ENCODE assay signal across 15 cellular contexts in genomic region chr7:135974667-135975066, GRCh38. TPM values are rescaled to one million over a fixed set of nuclear protein-coding genes. Genes with fewer than 3 reads are reported as not detected.
DNase-seq lines count a peak whose midpoint lies in the region; ATAC-seq, FAIRE-seq and TF ChIP-seq lines count a peak whose summit lies in the region.
"Had no signal": no experiment of that assay in that cellular context is flagged by ENCODE, and none has a peak within 500 bp of the region (broad histone marks: within the 10 kb centered on the region; RNA-seq: fewer than 3 reads in every experiment).

No MANE protein-coding gene starts in this region.

- peaks cover 56% of the 10 kb centered on the region for H3K36me3 Mint-ChIP-seq in CD4-positive, alpha-beta T cell (ENCODE audit: low read depth)
- H3K36me3 Mint-ChIP-seq in activated CD8-positive, alpha-beta T cell treated with anti-CD3 and anti-CD28 coated beads, Interleukin-2, amount 10 ng/mL, durations not matched to agents 7 days and 5 days (ENCODE audit: low read depth): peaks cover 38% of the 10 kb centered on the region
- H3K36me3 Mint-ChIP-seq in naive thymus-derived CD8-positive, alpha-beta T cell: peaks cover 4 to 30% (median 8%) of the 10 kb centered on the region in 3 donors

- H3K27ac ChIP-seq in CD4-positive, alpha-beta T cell (ENCODE audit: low read depth, low read length): no peak overlapping the region
- H3K27ac ChIP-seq: prostate gland, tibial artery had no signal

- peak overlapping the region; percentile 92 for H3K27ac Mint-ChIP-seq in CD4-positive, alpha-beta T cell
- no peak overlapping the region for H3K27ac Mint-ChIP-seq in activated CD8-positive, alpha-beta T cell treated with anti-CD3 and anti-CD28 coated beads, Interleukin-2, amount 10 ng/mL, durations not matched to agents 7 days and 5 days
- peak overlapping the region in 5 of 10 donors; percentile 0 to 69 (median 29) for H3K27ac Mint-ChIP-seq in naive thymus-derived CD8-positive, alpha-beta T cell

- H3K27me3 ChIP-seq in CD4-positive, alpha-beta T cell (ENCODE audit: control insufficient read depth, insufficient read depth, low read length): no peaks in the 10 kb centered on the region
- H3K27me3 ChIP-seq: left lung, tibial artery had no signal

- no peak for DNase-seq in CD4-positive, alpha-beta T cell
- DNase-seq in GM19239 (ENCODE audit: insufficient read length, low spot score) (no peak), H4 (ENCODE audit: low spot score) (no peak), foreskin fibroblast (no peak)
- DNase-seq in activated CD8-positive, alpha-beta T cell treated with anti-CD3 and anti-CD28 coated beads, Interleukin-2, amount 10 ng/mL, durations not matched to agents 7 days and 5 days: no peak
- DNase-seq in naive thymus-derived CD8-positive, alpha-beta T cell: no peak
- DNase-seq: activated effector memory CD4-positive, alpha-beta T cell treated with Interleukin-2 at 50 U/mL for 16 hours; dermis blood vessel endothelial cell; DMS 273 treated with DMSO at 0.1 percent for 48 hours; left lung; NCI-H2081; OCI-M1; tibial artery had no signal

- no peaks in the 10 kb centered on the region for H3K9me3 ChIP-seq in CD4-positive, alpha-beta T cell (ENCODE audit: control insufficient read depth, low read length)
- H3K9me3 ChIP-seq: left lung, prostate gland, tibial artery had no signal

- CTCF ChIA-PET in CD4-positive, alpha-beta T cell (lab: Charles Lee): no interaction called here
- CTCF ChIA-PET in activated CD8-positive, alpha-beta T cell treated with anti-CD3 and anti-CD28 coated beads, Interleukin-2, amount 10 ng/mL, durations not matched to agents 7 days and 5 days (lab: Charles Lee): interaction anchor here (1.2 kb wide), 1 partner anchor 9 kb away, joined by 3 read pairs; no protein-coding TSS in a partner anchor

- peak overlapping the region; percentile 80 for H3K4me3 Mint-ChIP-seq in CD4-positive, alpha-beta T cell
- peak overlapping the region; percentile 29 for H3K4me3 Mint-ChIP-seq in activated CD8-positive, alpha-beta T cell treated with anti-CD3 and anti-CD28 coated beads, Interleukin-2, amount 10 ng/mL, durations not matched to agents 7 days and 5 days
- peak overlapping the region in 9 of 10 donors; percentile 41 to 97 (median 72) for H3K4me3 Mint-ChIP-seq in naive thymus-derived CD8-positive, alpha-beta T cell

- peak; percentile 35 for FAIRE-seq in GM19239 (lab: Jason Lieb, UNC)

- ATAC-seq in CD4-positive, alpha-beta T cell (ENCODE audit: poor library complexity): no peak
- ATAC-seq in activated CD8-positive, alpha-beta T cell treated with anti-CD3 and anti-CD28 coated beads, Interleukin-2, amount 10 ng/mL, durations not matched to agents 7 days and 5 days: no peak
- no peak for ATAC-seq in naive thymus-derived CD8-positive, alpha-beta T cell
- ATAC-seq in HG03196 (IDR thresholded peaks at IDR 0.05; ENCODE audit: unreplicated experiment): no peak
- ATAC-seq: left lung had no signal

- H3K4me3 ChIP-seq in foreskin fibroblast (ENCODE audit: low read depth in 1 of 2, low read length in 2 of 2): no peak overlapping the region
- H3K4me3 ChIP-seq: prostate gland had no signal

- H3K9me3 Mint-ChIP-seq in CD4-positive, alpha-beta T cell: no peaks in the 10 kb centered on the region
- H3K9me3 Mint-ChIP-seq in activated CD8-positive, alpha-beta T cell treated with anti-CD3 and anti-CD28 coated beads, Interleukin-2, amount 10 ng/mL, durations not matched to agents 7 days and 5 days (ENCODE audit: insufficient read depth): no peaks in the 10 kb centered on the region
- no peaks in the 10 kb centered on the region for H3K9me3 Mint-ChIP-seq in naive thymus-derived CD8-positive, alpha-beta T cell

- POLR2A ChIA-PET in CD4-positive, alpha-beta T cell (lab: Charles Lee): no interaction called here
- POLR2A ChIA-PET in activated CD8-positive, alpha-beta T cell treated with anti-CD3 and anti-CD28 coated beads, Interleukin-2, amount 10 ng/mL, durations not matched to agents 7 days and 5 days (lab: Charles Lee): no interaction called here
- POLR2A ChIA-PET in naive thymus-derived CD8-positive, alpha-beta T cell (lab: Charles Lee): no interaction called here

- H3K4me1 Mint-ChIP-seq in CD4-positive, alpha-beta T cell (ENCODE audit: low read depth): peaks cover 80% of the 10 kb centered on the region
- peaks cover 64% of the 10 kb centered on the region for H3K4me1 Mint-ChIP-seq in activated CD8-positive, alpha-beta T cell treated with anti-CD3 and anti-CD28 coated beads, Interleukin-2, amount 10 ng/mL, durations not matched to agents 7 days and 5 days (ENCODE audit: low read depth)
- peaks cover 22 to 82% (median 70%) of the 10 kb centered on the region in 4 donors for H3K4me1 Mint-ChIP-seq in naive thymus-derived CD8-positive, alpha-beta T cell

- no peaks in the 10 kb centered on the region for H3K27me3 Mint-ChIP-seq in CD4-positive, alpha-beta T cell
- H3K27me3 Mint-ChIP-seq in activated CD8-positive, alpha-beta T cell treated with anti-CD3 and anti-CD28 coated beads, Interleukin-2, amount 10 ng/mL, durations not matched to agents 7 days and 5 days (ENCODE audit: low read depth): no peaks in the 10 kb centered on the region
- H3K27me3 Mint-ChIP-seq in naive thymus-derived CD8-positive, alpha-beta T cell: peaks cover 0 to 1% (median 0%) of the 10 kb centered on the region in 5 donors

- no peak for TF ChIP-seq CTCF in CD4-positive, alpha-beta T cell (IDR thresholded peaks at IDR 0.05)
- no peak for TF ChIP-seq CTCF in foreskin fibroblast (IDR thresholded peaks at IDR 0.05; ENCODE audit: low read depth, low read length)

- intact Hi-C loops in CD4-positive, alpha-beta T cell (cut with DNase I, micrococcal nuclease): loop anchor here in 1 of 2 experiments (5.0 kb wide), 3 partner anchors 462 to 1847 kb away; partner anchors contain the start of genes CNOT4, LRGUK and WDR91

RNA-seq across cellular contexts. Expression of gene MTPN, which starts 2.5 kb away (rescaled TPM):
- 10 to 100 TPM; 88.4 to 94.0 TPM for total RNA-seq in CD4-positive, alpha-beta T cell
- total RNA-seq in activated CD8-positive, alpha-beta T cell treated with anti-CD3 and anti-CD28 coated beads, Interleukin-2, amount 10 ng/mL, durations not matched to agents 7 days and 5 days: 100 to 1,000 TPM; 138 to 142 TPM
- 10 to 100 TPM; 71.4 to 74.1 TPM for total RNA-seq in naive thymus-derived CD8-positive, alpha-beta T cell
- polyA plus RNA-seq in naive thymus-derived CD8-positive, alpha-beta T cell: 100 to 1,000 TPM in 1 of 3 donors, 10 to 100 TPM in 2; 60.5 to 100 (median 86.2) TPM
- total RNA-seq in H4 (2014; rRNA removed; shearing (Covaris generic)): 141 and 205 TPM in 2 replicates

Comparison
In these comparisons a context has a peak if more than half of its experiments do, and no peak if none do; other contexts are left out.
1. H3K4me3 Mint-ChIP-seq: peak in every context shown above with its lines; median percentile 80 in CD4-positive, alpha-beta T cell; 72 in naive thymus-derived CD8-positive, alpha-beta T cell; 29 in activated CD8-positive, alpha-beta T cell treated with anti-CD3 and anti-CD28 coated beads, Interleukin-2, amount 10 ng/mL, durations not matched to agents 7 days and 5 days.